Comparison of ENCODE assay signal across 9 cellular contexts in the genomic region with DNA sequence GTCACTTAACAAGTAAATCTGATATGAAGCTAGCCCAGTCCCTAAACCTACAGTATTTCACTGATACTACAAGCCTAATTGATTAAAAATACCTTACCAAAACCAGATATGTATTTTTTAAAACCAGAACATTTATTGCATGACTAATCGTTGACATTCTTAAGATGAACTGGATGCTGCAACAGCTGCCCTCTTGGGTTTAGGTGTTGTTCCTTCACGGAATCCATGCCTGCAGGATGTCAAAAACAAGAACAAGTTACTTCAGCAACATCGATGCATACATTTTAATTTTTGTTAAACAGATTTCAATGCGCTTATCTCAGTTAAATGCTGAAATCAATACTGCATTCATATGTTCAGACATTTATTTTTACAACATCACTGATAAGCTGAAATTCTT. TPM values are rescaled to one million over a fixed set of nuclear protein-coding genes. Genes with fewer than 3 reads are reported as not detected.
A peak's percentile ranks its signal among the peaks of the same experiment; 100 is the strongest.
DNase-seq lines count a peak whose midpoint lies in the region; ATAC-seq, FAIRE-seq and TF ChIP-seq lines count a peak whose summit lies in the region.
"Had no signal": no experiment of that assay in that cellular context is flagged by ENCODE, and none has a peak within 500 bp of the region (broad histone marks: within the 10 kb centered on the region; RNA-seq: fewer than 3 reads in every experiment).

No MANE protein-coding gene starts in this region.

- H2AFZ ChIP-seq in astrocyte (ENCODE audit: low read depth, low read length): no peak overlapping the region

- H4K20me1 ChIP-seq in astrocyte (ENCODE audit: insufficient read depth, low read length): peaks cover 75% of the 10 kb centered on the region

- H3K9me3 Mint-ChIP-seq in astrocyte (ENCODE audit: unreplicated experiment) (no peaks in the 10 kb centered on the region), natural killer cell (no peaks in the 10 kb centered on the region)

- TF ChIP-seq CTCF in astrocyte (IDR thresholded peaks at IDR 0.05; ENCODE audit: insufficient read depth, low read depth, low read length): no peak
- no peak for TF ChIP-seq CTCF in natural killer cell (IDR thresholded peaks at IDR 0.05)

- ATAC-seq in natural killer cell (no peak), GM18867 (IDR thresholded peaks at IDR 0.05; ENCODE audit: unreplicated experiment) (no peak)

- peak overlapping the region; percentile 11 for H3K27ac ChIP-seq in astrocyte (ENCODE audit: low read depth, low read length)
- H3K27ac ChIP-seq: transverse colon had no signal

- peaks cover 64% of the 10 kb centered on the region for H3K36me3 ChIP-seq in astrocyte (ENCODE audit: insufficient read depth, low read length)

- H3K4me2 ChIP-seq in astrocyte (ENCODE audit: low read length): peak overlapping the region; percentile 90

- H3K4me1 ChIP-seq in astrocyte (ENCODE audit: insufficient read depth, low read length): peaks cover 29% of the 10 kb centered on the region

- DNase-seq in ELR (ENCODE audit: low read depth) (peak; percentile 45), LHCN-M2 (ENCODE audit: low read depth) (peak; percentile 35), astrocyte (ENCODE audit: low read depth) (no peak), natural killer cell (no peak), cortex of kidney (lab: John Stamatoyannopoulos, UW) (no peak), NCI-H2171 (lab: John Stamatoyannopoulos, UW) (no peak), NCI-H2196 (lab: John Stamatoyannopoulos, UW; ENCODE audit: unreplicated experiment) (no peak)
- DNase-seq: transverse colon had no signal

- peaks cover 60% of the 10 kb centered on the region for H3K79me2 ChIP-seq in astrocyte (ENCODE audit: insufficient read depth, low read length)

- H3K27me3 Mint-ChIP-seq in astrocyte (ENCODE audit: low read depth, unreplicated experiment): no peaks in the 10 kb centered on the region
- H3K27me3 Mint-ChIP-seq in natural killer cell (ENCODE audit: low read depth in 2 of 2): no peaks in the 10 kb centered on the region

- H3K36me3 Mint-ChIP-seq in astrocyte (ENCODE audit: low read depth, unreplicated experiment) (peaks cover 47% of the 10 kb centered on the region), natural killer cell (peaks cover 43% of the 10 kb centered on the region)

- no peak for FAIRE-seq in astrocyte (lab: Jason Lieb, UNC)

- peak overlapping the region; percentile 99 for H3K4me3 ChIP-seq in astrocyte (ENCODE audit: insufficient read depth, low read depth, low read length)

- no peaks in the 10 kb centered on the region for H3K27me3 ChIP-seq in astrocyte (ENCODE audit: insufficient read depth, low read length)
- H3K27me3 ChIP-seq: transverse colon had no signal

- H3K27ac Mint-ChIP-seq in astrocyte (ENCODE audit: unreplicated experiment): peak overlapping the region; percentile 71
- peak overlapping the region; percentile 96 to 99 for H3K27ac Mint-ChIP-seq in natural killer cell

- intact Hi-C loops in natural killer cell (cut with micrococcal nuclease): loop anchor here (10.0 kb wide), 1 partner anchor 148 kb away; no protein-coding TSS in a partner anchor

- H3K4me1 Mint-ChIP-seq in astrocyte (ENCODE audit: low read depth, unreplicated experiment) (peaks cover 35% of the 10 kb centered on the region), natural killer cell (peaks cover 64 to 76% of the 10 kb centered on the region in 2 donors)

- peak overlapping the region; percentile 99 for H3K4me3 Mint-ChIP-seq in astrocyte (ENCODE audit: unreplicated experiment)
- peak overlapping the region; percentile 66 for H3K4me3 Mint-ChIP-seq in natural killer cell

- H3K9ac ChIP-seq in astrocyte (ENCODE audit: low read length): peak overlapping the region; percentile 99

- H3K9me3 ChIP-seq in astrocyte (ENCODE audit: insufficient read depth, low read depth, low read length): no peaks in the 10 kb centered on the region
- H3K9me3 ChIP-seq: transverse colon had no signal

RNA-seq across cellular contexts. Expression of a gene that starts 2.7 kb away (rescaled TPM):
- 46.6 and 50.4 TPM in 2 replicates for total RNA-seq in LHCN-M2 (2014; rRNA removed)
- polyA plus RNA-seq in LHCN-M2 (2012): 3,303 TPM
- 981 and 1,090 TPM in 2 replicates for total RNA-seq in astrocyte
- 1,000 to 10,000 TPM in 2 of 3 donors, 100 to 1,000 TPM in 1; 961 to 1,288 (median 1,179) TPM for total RNA-seq in natural killer cell

RNA-seq across cellular contexts. Expression of a gene that starts 8.8 kb away (rescaled TPM):
- total RNA-seq in LHCN-M2 (2014; rRNA removed) (3.2 and 4.1 TPM in 2 replicates), astrocyte (0.96 and 1.0 TPM in 2 replicates), natural killer cell (1 to 10 TPM; 3.4 to 5.2 (median 3.9) TPM)
- polyA plus RNA-seq in LHCN-M2 (2012): 1.2 TPM

RNA-seq across cellular contexts. Expression of a gene that starts 34.2 kb away (rescaled TPM):
- total RNA-seq in LHCN-M2 (2014; rRNA removed) (75.5 and 78.8 TPM in 2 replicates), astrocyte (65.6 and 70.3 TPM in 2 replicates), natural killer cell (100 to 1,000 TPM; 120 to 165 (median 122) TPM)
- 27.5 TPM for polyA plus RNA-seq in LHCN-M2 (2012)

Comparison
In these comparisons a context has a peak if more than half of its experiments do, and no peak if none do; other contexts are left out.
1. DNase-seq: peak in ELR (single experiment) and LHCN-M2 (single experiment); none in astrocyte (single experiment), natural killer cell (single experiment), cortex of kidney (single experiment), NCI-H2171 (single experiment) and NCI-H2196 (single experiment).
2. RNA of a gene that starts 2.7 kb away (total RNA-seq): 961 to 1,288 TPM in natural killer cell and 981 to 1,090 TPM in astrocyte; 46.6 to 50.4 TPM in LHCN-M2; every median in the first group is over 10 times any median in the second.